ENCODE assay signal across 2 cellular contexts in genomic region chr13:66530158-66530557, GRCh38.
TF ChIP-seq lines count a peak whose summit lies in the region.

No MANE protein-coding gene starts in this region.

TF ChIP-seq in GM23338, 12 proteins besides CTCF, POLR2A, EP300 and RAD21 (continued from another document):
- no peak for TF ChIP-seq REST (IDR thresholded peaks at IDR 0.05; ENCODE audit: unreplicated experiment)
- no peak for TF ChIP-seq ZNF331 (CRISPR knock-in tag; IDR thresholded peaks at IDR 0.05; ENCODE audit: low read depth)
- no peak for TF ChIP-seq JUNB (IDR thresholded peaks at IDR 0.05; ENCODE audit: unreplicated experiment)
- TF ChIP-seq, protein P1, sequence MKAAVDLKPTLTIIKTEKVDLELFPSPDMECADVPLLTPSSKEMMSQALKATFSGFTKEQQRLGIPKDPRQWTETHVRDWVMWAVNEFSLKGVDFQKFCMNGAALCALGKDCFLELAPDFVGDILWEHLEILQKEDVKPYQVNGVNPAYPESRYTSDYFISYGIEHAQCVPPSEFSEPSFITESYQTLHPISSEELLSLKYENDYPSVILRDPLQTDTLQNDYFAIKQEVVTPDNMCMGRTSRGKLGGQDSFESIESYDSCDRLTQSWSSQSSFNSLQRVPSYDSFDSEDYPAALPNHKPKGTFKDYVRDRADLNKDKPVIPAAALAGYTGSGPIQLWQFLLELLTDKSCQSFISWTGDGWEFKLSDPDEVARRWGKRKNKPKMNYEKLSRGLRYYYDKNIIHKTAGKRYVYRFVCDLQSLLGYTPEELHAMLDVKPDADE (IDR thresholded peaks at IDR 0.05) = no peak
- TF ChIP-seq CREB1 (CRISPR knock-in tag; IDR thresholded peaks at IDR 0.05; ENCODE audit: low read depth) = no peak
- no peak for TF ChIP-seq STAT1 (IDR thresholded peaks at IDR 0.05; ENCODE audit: unreplicated experiment)
- TF ChIP-seq ZNF462 (CRISPR knock-in tag; IDR thresholded peaks at IDR 0.05) = no peak
- no peak for TF ChIP-seq EZH2phosphoT487 (IDR thresholded peaks at IDR 0.05; ENCODE audit: unreplicated experiment)
- no peak for TF ChIP-seq EZH2 (IDR thresholded peaks at IDR 0.05; ENCODE audit: low read depth, unreplicated experiment)
- TF ChIP-seq POLR2AphosphoS5 (IDR thresholded peaks at IDR 0.05; ENCODE audit: low read depth) = no peak
- TF ChIP-seq NANOG (IDR thresholded peaks at IDR 0.05; ENCODE audit: borderline replicate concordance) = no peak

TF ChIP-seq in WTC11, 78 proteins besides CTCF, POLR2A, EP300 and RAD21 (continued from another document):
- TF ChIP-seq USF2 (CRISPR knock-in tag; IDR thresholded peaks at IDR 0.05) (no peak), NR3C1 (CRISPR knock-in tag; conservative IDR thresholded peaks at IDR 0.05; ENCODE audit: low read depth) (no peak), ATF1 (CRISPR knock-in tag; IDR thresholded peaks at IDR 0.05) (no peak), PRDM15 (CRISPR knock-in tag; IDR thresholded peaks at IDR 0.05) (no peak), MLX (CRISPR knock-in tag; IDR thresholded peaks at IDR 0.05) (no peak), ZNF138 (CRISPR knock-in tag; conservative IDR thresholded peaks at IDR 0.05) (no peak)
